Comparison of ENCODE assay signal across 10 cellular contexts in genomic region chr1:19123837-19124236, GRCh38.
DNase-seq lines count a peak whose midpoint lies in the region; ATAC-seq and TF ChIP-seq lines count a peak whose summit lies in the region.
"Had no signal": no experiment of that assay in that cellular context is flagged by ENCODE, and none has a peak within 500 bp of the region (broad histone marks: within the 10 kb centered on the region; RNA-seq: fewer than 3 reads in every experiment).

No MANE protein-coding gene starts in this region.

- ATAC-seq in Right ventricle myocardium superior (ENCODE audit: poor library complexity), result peak; percentile 73
- no peak for ATAC-seq in esophagus mucosa
- no peak for ATAC-seq in GM19463 (IDR thresholded peaks at IDR 0.05; ENCODE audit: unreplicated experiment)

- no peaks in the 10 kb centered on the region for H3K9me3 ChIP-seq in right atrium auricular region
- H3K9me3 ChIP-seq: SJSA1 had no signal

- H3K27ac ChIP-seq in right atrium auricular region, result no peak overlapping the region
- H3K27ac ChIP-seq: SJSA1 had no signal

- TF ChIP-seq CTCF in right atrium auricular region (IDR thresholded peaks at IDR 0.05), result no peak

- intact Hi-C loops in Right ventricle myocardium superior (cut with DNase I), result loop anchor here (10.0 kb wide), 1 partner anchor 51 kb away; no protein-coding TSS in a partner anchor

- H3K27me3 ChIP-seq in right atrium auricular region, result no peaks in the 10 kb centered on the region
- H3K27me3 ChIP-seq: SJSA1 had no signal

- no peaks in the 10 kb centered on the region for H3K4me1 ChIP-seq in right atrium auricular region
- H3K4me1 ChIP-seq: SJSA1 had no signal

- peaks cover 100% of the 10 kb centered on the region for H3K36me3 ChIP-seq in right atrium auricular region

- DNase-seq in Right ventricle myocardium superior (no peak), right atrium auricular region (ENCODE audit: low spot score) (no peak), globus pallidus (ENCODE audit: low spot score) (peak; percentile 53), superior temporal gyrus (ENCODE audit: extremely low spot score) (peak; percentile 16), mucosa of gallbladder (ENCODE audit: low spot score) (no peak)
- peak; percentile 16 to 32 for DNase-seq in activated CD4-positive, alpha-beta T cell treated with anti-CD3 and anti-CD28 coated beads, Interleukin-2, amount 50 U/mL, for 48 hours
- DNase-seq: NCI-H2171 treated with DMSO at 0.1 percent for 48 hours had no signal

- H3K4me3 ChIP-seq in right atrium auricular region, result no peak overlapping the region
- H3K4me3 ChIP-seq: SJSA1 had no signal

Comparison
In these comparisons a context has a peak if more than half of its experiments do, and no peak if none do; other contexts are left out.
1. DNase-seq: peak in activated CD4-positive, alpha-beta T cell treated with anti-CD3 and anti-CD28 coated beads, Interleukin-2, amount 50 U/mL, for 48 hours (2 of 2), globus pallidus (single experiment) and superior temporal gyrus (single experiment); none in Right ventricle myocardium superior (single experiment), right atrium auricular region (single experiment) and mucosa of gallbladder (single experiment).